Comparison of ENCODE assay signal across 1 cellular context in the genomic region with DNA sequence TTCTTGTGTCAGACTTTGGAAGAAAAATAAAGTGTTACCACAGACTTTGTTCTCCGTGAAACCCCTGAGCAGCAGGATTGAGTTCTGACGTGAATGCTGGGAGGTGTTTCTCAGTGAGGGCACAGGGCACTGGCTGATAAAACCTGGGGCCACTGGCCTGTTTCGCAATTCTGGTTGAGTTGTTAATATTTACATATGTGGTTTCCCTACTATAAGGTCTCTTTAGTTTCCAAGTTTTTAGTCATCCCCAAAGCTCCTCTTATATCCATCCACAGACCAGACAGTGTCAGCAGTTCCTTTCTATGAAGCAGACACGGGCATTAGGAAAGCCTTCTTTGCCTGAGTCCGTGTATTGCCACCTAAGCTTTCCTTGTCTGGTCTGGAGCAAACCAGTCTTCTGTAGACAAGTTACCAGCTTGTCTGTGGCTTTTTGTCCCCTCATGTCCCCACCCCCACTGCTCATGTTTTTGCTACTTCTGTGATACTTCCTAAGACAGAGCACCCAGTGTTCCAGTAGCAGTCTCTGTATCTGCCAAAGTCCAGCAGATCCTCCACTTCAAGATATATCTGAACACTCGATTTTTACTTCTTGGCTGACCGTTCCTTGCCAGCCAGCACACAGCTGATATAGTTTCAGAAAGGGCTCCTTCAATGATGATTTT.
A peak's percentile ranks its signal among the peaks of the same experiment; 100 is the strongest.
TF ChIP-seq lines count a peak whose summit lies in the region.

No MANE protein-coding gene starts in this region.

TF ChIP-seq in HepG2, 621 proteins besides CTCF, POLR2A, EP300 and RAD21 (continued from another document and continues in another):
- 0 out of 2 replicates have a peak, but pooled peaks have one; percentile 51 for TF ChIP-seq AFF4 (CRISPR knock-in tag; IDR thresholded peaks at IDR 0.05)
- no peak for TF ChIP-seq PCBP1 (IDR thresholded peaks at IDR 0.05; ENCODE audit: borderline replicate concordance, low read depth, low read length)
- TF ChIP-seq ZNF672 (CRISPR knock-in tag; IDR thresholded peaks at IDR 0.05) = no peak
- TF ChIP-seq FIP1L1 (IDR thresholded peaks at IDR 0.05; ENCODE audit: borderline replicate concordance, insufficient read depth, low read depth, low read length) = no peak
- TF ChIP-seq BORCS8-MEF2B (CRISPR knock-in tag; IDR thresholded peaks at IDR 0.05) = 0 out of 2 replicates have a peak, but pooled peaks have one; percentile 45
- no peak for TF ChIP-seq MTA1 (CRISPR knock-in tag; IDR thresholded peaks at IDR 0.05; ENCODE audit: borderline replicate concordance)
- TF ChIP-seq ZGPAT (CRISPR knock-in tag; IDR thresholded peaks at IDR 0.05) = peak; percentile 77; the same call in 1 of the 2 replicates
- TF ChIP-seq SNRNP70 (IDR thresholded peaks at IDR 0.05; ENCODE audit: low read depth, low read length) = no peak
- TF ChIP-seq BRCA1 (CRISPR knock-in tag; IDR thresholded peaks at IDR 0.05) = no peak
- TF ChIP-seq RARA (CRISPR knock-in tag; IDR thresholded peaks at IDR 0.05) = peak; percentile 66; the same call in 1 of the 2 replicates
- TF ChIP-seq, protein P1, sequence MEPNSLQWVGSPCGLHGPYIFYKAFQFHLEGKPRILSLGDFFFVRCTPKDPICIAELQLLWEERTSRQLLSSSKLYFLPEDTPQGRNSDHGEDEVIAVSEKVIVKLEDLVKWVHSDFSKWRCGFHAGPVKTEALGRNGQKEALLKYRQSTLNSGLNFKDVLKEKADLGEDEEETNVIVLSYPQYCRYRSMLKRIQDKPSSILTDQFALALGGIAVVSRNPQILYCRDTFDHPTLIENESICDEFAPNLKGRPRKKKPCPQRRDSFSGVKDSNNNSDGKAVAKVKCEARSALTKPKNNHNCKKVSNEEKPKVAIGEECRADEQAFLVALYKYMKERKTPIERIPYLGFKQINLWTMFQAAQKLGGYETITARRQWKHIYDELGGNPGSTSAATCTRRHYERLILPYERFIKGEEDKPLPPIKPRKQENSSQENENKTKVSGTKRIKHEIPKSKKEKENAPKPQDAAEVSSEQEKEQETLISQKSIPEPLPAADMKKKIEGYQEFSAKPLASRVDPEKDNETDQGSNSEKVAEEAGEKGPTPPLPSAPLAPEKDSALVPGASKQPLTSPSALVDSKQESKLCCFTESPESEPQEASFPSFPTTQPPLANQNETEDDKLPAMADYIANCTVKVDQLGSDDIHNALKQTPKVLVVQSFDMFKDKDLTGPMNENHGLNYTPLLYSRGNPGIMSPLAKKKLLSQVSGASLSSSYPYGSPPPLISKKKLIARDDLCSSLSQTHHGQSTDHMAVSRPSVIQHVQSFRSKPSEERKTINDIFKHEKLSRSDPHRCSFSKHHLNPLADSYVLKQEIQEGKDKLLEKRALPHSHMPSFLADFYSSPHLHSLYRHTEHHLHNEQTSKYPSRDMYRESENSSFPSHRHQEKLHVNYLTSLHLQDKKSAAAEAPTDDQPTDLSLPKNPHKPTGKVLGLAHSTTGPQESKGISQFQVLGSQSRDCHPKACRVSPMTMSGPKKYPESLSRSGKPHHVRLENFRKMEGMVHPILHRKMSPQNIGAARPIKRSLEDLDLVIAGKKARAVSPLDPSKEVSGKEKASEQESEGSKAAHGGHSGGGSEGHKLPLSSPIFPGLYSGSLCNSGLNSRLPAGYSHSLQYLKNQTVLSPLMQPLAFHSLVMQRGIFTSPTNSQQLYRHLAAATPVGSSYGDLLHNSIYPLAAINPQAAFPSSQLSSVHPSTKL (CRISPR knock-in tag; IDR thresholded peaks at IDR 0.05) = peak; percentile 91
- peak; percentile 86 for TF ChIP-seq TBX2 (CRISPR knock-in tag; IDR thresholded peaks at IDR 0.05; ENCODE audit: borderline replicate concordance)
- TF ChIP-seq HMG20A (CRISPR knock-in tag; IDR thresholded peaks at IDR 0.05; ENCODE audit: borderline replicate concordance) = peak; percentile 79; the same call in 1 of the 2 replicates
- TF ChIP-seq, protein P2, sequence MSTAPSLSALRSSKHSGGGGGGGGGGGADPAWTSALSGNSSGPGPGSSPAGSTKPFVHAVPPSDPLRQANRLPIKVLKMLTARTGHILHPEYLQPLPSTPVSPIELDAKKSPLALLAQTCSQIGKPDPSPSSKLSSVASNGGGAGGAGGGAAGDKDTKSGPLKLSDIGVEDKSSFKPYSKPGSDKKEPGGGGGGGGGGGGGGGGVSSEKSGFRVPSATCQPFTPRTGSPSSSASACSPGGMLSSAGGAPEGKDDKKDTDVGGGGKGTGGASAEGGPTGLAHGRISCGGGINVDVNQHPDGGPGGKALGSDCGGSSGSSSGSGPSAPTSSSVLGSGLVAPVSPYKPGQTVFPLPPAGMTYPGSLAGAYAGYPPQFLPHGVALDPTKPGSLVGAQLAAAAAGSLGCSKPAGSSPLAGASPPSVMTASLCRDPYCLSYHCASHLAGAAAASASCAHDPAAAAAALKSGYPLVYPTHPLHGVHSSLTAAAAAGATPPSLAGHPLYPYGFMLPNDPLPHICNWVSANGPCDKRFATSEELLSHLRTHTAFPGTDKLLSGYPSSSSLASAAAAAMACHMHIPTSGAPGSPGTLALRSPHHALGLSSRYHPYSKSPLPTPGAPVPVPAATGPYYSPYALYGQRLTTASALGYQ (CRISPR knock-in tag; IDR thresholded peaks at IDR 0.05) = peak; percentile 13; the same call in 1 of the 2 replicates
- TF ChIP-seq, protein P3, sequence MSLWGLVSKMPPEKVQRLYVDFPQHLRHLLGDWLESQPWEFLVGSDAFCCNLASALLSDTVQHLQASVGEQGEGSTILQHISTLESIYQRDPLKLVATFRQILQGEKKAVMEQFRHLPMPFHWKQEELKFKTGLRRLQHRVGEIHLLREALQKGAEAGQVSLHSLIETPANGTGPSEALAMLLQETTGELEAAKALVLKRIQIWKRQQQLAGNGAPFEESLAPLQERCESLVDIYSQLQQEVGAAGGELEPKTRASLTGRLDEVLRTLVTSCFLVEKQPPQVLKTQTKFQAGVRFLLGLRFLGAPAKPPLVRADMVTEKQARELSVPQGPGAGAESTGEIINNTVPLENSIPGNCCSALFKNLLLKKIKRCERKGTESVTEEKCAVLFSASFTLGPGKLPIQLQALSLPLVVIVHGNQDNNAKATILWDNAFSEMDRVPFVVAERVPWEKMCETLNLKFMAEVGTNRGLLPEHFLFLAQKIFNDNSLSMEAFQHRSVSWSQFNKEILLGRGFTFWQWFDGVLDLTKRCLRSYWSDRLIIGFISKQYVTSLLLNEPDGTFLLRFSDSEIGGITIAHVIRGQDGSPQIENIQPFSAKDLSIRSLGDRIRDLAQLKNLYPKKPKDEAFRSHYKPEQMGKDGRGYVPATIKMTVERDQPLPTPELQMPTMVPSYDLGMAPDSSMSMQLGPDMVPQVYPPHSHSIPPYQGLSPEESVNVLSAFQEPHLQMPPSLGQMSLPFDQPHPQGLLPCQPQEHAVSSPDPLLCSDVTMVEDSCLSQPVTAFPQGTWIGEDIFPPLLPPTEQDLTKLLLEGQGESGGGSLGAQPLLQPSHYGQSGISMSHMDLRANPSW (CRISPR knock-in tag; IDR thresholded peaks at IDR 0.05; ENCODE audit: borderline replicate concordance) = no peak
- peak; percentile 45; the same call in 1 of the 2 replicates for TF ChIP-seq CREB1 (IDR thresholded peaks at IDR 0.05)
- peak; percentile 91 for TF ChIP-seq CREB1 (CRISPR knock-in tag; IDR thresholded peaks at IDR 0.05)
- no peak for TF ChIP-seq SIN3A (IDR thresholded peaks at IDR 0.05; ENCODE audit: borderline replicate concordance, low read depth, low read length)
- TF ChIP-seq KDM3A (CRISPR knock-in tag; IDR thresholded peaks at IDR 0.05; ENCODE audit: low read depth) = peak; percentile 12; the same call in 1 of the 2 replicates
- TF ChIP-seq SMAD3 (CRISPR knock-in tag; IDR thresholded peaks at IDR 0.05) = peak; percentile 82
- TF ChIP-seq, protein P4, sequence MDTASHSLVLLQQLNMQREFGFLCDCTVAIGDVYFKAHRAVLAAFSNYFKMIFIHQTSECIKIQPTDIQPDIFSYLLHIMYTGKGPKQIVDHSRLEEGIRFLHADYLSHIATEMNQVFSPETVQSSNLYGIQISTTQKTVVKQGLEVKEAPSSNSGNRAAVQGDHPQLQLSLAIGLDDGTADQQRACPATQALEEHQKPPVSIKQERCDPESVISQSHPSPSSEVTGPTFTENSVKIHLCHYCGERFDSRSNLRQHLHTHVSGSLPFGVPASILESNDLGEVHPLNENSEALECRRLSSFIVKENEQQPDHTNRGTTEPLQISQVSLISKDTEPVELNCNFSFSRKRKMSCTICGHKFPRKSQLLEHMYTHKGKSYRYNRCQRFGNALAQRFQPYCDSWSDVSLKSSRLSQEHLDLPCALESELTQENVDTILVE (CRISPR knock-in tag; IDR thresholded peaks at IDR 0.05) = peak; percentile 41; the same call in 1 of the 2 replicates
- no peak for TF ChIP-seq ZBTB14 (CRISPR knock-in tag; IDR thresholded peaks at IDR 0.05)
- TF ChIP-seq ZNF143 (CRISPR knock-in tag; IDR thresholded peaks at IDR 0.05) = no peak
- TF ChIP-seq MIER3 (CRISPR knock-in tag; IDR thresholded peaks at IDR 0.05; ENCODE audit: borderline replicate concordance) = 0 out of 2 replicates have a peak, but pooled peaks have one; percentile 43
- peak; percentile 45; the same call in 1 of the 2 replicates for TF ChIP-seq THAP11 (CRISPR knock-in tag; IDR thresholded peaks at IDR 0.05)
- TF ChIP-seq ATM (IDR thresholded peaks at IDR 0.05; ENCODE audit: borderline replicate concordance) = no peak
- TF ChIP-seq RBFOX2 (IDR thresholded peaks at IDR 0.05; ENCODE audit: low read depth, low read length) = peak; percentile 40; the same call in 1 of the 2 replicates
- no peak; the same call in 1 of the 2 replicates for TF ChIP-seq NFIC (IDR thresholded peaks at IDR 0.05; ENCODE audit: low read length)
- TF ChIP-seq XRCC5 (optimal IDR thresholded peaks at IDR 0.05; ENCODE audit: low read length) = peak; percentile 57
- TF ChIP-seq MED1 (CRISPR knock-in tag; IDR thresholded peaks at IDR 0.05) = peak; percentile 70
- no peak for TF ChIP-seq FOXA1 (IDR thresholded peaks at IDR 0.05)
- TF ChIP-seq FOXA1 (CRISPR knock-in tag; IDR thresholded peaks at IDR 0.05) = peak; percentile 67
- peak; percentile 72 for TF ChIP-seq FOSL2 (CRISPR knock-in tag; IDR thresholded peaks at IDR 0.05)
- no peak for TF ChIP-seq ZNF552 (CRISPR knock-in tag; IDR thresholded peaks at IDR 0.05; ENCODE audit: borderline replicate concordance)
- TF ChIP-seq, protein P5, sequence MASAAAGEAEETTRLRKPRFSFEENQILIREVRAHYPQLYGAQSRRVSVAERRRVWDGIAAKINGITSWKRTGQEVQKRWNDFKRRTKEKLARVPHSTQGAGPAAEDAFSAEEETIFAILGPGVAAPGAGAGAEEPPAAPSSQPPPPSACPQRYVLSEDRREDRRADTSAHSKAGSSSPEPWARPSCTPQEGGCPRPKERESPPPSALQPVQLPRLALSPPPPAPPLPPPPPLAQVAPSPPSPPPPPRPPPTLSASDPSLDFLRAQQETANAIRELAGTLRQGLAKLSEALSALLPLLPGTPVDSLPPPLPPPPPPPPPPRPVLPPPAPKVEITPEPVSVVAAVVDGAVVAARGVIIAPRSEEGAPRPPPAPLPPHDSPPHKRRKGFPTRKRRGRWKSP (CRISPR knock-in tag; IDR thresholded peaks at IDR 0.05) = peak; percentile 53; the same call in 1 of the 2 replicates
- TF ChIP-seq ZMYM3 (CRISPR knock-in tag; IDR thresholded peaks at IDR 0.05) = peak; percentile 57; the same call in 1 of the 2 replicates
- TF ChIP-seq, protein P6, sequence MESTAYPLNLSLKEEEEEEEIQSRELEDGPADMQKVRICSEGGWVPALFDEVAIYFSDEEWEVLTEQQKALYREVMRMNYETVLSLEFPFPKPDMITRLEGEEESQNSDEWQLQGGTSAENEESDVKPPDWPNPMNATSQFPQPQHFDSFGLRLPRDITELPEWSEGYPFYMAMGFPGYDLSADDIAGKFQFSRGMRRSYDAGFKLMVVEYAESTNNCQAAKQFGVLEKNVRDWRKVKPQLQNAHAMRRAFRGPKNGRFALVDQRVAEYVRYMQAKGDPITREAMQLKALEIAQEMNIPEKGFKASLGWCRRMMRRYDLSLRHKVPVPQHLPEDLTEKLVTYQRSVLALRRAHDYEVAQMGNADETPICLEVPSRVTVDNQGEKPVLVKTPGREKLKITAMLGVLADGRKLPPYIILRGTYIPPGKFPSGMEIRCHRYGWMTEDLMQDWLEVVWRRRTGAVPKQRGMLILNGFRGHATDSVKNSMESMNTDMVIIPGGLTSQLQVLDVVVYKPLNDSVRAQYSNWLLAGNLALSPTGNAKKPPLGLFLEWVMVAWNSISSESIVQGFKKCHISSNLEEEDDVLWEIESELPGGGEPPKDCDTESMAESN (CRISPR knock-in tag; conservative IDR thresholded peaks at IDR 0.05) = 0 out of 2 replicates have a peak, but pooled peaks have one; percentile 9
